ENCODE assay signal across 26 cellular contexts in genomic region chr4:137180349-137180748, GRCh38.
A peak's percentile ranks its signal among the peaks of the same experiment; 100 is the strongest.
DNase-seq lines count a peak whose midpoint lies in the region; ATAC-seq and TF ChIP-seq lines count a peak whose summit lies in the region.
"Had no signal": no experiment of that assay in that cellular context is flagged by ENCODE, and none has a peak within 500 bp of the region (broad histone marks: within the 10 kb centered on the region; RNA-seq: fewer than 3 reads in every experiment).

No MANE protein-coding gene starts in this region.

- 38 to 53% methylated on average over 4 of the region's 4 CpGs for WGBS in endodermal cell (ENCODE audit: insufficient coverage in 1 of 2, insufficient read length in 1 of 2), 2 experiments

- no peaks in the 10 kb centered on the region for H3K9me3 Mint-ChIP-seq in GM23338
- H3K9me3 Mint-ChIP-seq in endodermal cell = peaks cover 4% of the 10 kb centered on the region
- peaks cover 8% of the 10 kb centered on the region for H3K9me3 Mint-ChIP-seq in osteocyte (ENCODE audit: unreplicated experiment)
- H3K9me3 Mint-ChIP-seq: T-helper 2 cell treated with Interferon-gamma antibody and Interleukin-4, amounts not matched to agents 5 μg/mL and 100 μg/mL, for 36 hours had no signal

- H3K36me3 ChIP-seq in GM23338 (ENCODE audit: insufficient read depth) (no peaks in the 10 kb centered on the region), endodermal cell (ENCODE audit: control insufficient read depth, insufficient read depth, low read length) (no peaks in the 10 kb centered on the region)
- H3K36me3 ChIP-seq: MG63, sigmoid colon had no signal

- H3K4me3 Mint-ChIP-seq in GM23338 (no peak overlapping the region), endodermal cell (no peak overlapping the region), osteocyte (ENCODE audit: unreplicated experiment) (no peak overlapping the region)
- H3K4me3 Mint-ChIP-seq: activated CD4-positive, alpha-beta T cell treated with anti-CD3 and anti-CD28 coated beads for 36 hours; activated naive CD8-positive, alpha-beta T cell; CD14-positive monocyte; memory B cell; T-helper 2 cell treated with Interferon-gamma antibody and Interleukin-4, amounts not matched to agents 5 μg/mL and 100 μg/mL, for 36 hours had no signal

- H3K4me3 ChIP-seq in GM23338 (no peak overlapping the region), endodermal cell (ENCODE audit: low read length) (no peak overlapping the region)
- H3K4me3 ChIP-seq: MG63, sigmoid colon had no signal

- H3K9me3 ChIP-seq in endodermal cell (ENCODE audit: control insufficient read depth, low read length) = no peaks in the 10 kb centered on the region
- H3K9me3 ChIP-seq: MG63, sigmoid colon, SK-N-SH had no signal

- H3K27ac ChIP-seq in GM23338 (ENCODE audit: low read depth) (no peak overlapping the region), endodermal cell (ENCODE audit: low read depth, low read length) (no peak overlapping the region)
- H3K27ac ChIP-seq: sigmoid colon had no signal

- no peaks in the 10 kb centered on the region for H3K4me1 ChIP-seq in GM23338 (ENCODE audit: insufficient read depth)
- no peaks in the 10 kb centered on the region for H3K4me1 ChIP-seq in endodermal cell (ENCODE audit: control insufficient read depth, insufficient read depth, low read length)
- H3K4me1 ChIP-seq: sigmoid colon had no signal

- H3F3A ChIP-seq in GM23338 (replicated peaks; ENCODE audit: low read depth) = no peaks in the 10 kb centered on the region

- no peak overlapping the region for H2AFZ ChIP-seq in GM23338

- H3K36me3 Mint-ChIP-seq in GM23338 (ENCODE audit: low read depth) = no peaks in the 10 kb centered on the region
- no peaks in the 10 kb centered on the region for H3K36me3 Mint-ChIP-seq in endodermal cell (ENCODE audit: low read depth)
- H3K36me3 Mint-ChIP-seq in osteocyte (ENCODE audit: unreplicated experiment) = peaks cover 3% of the 10 kb centered on the region
- H3K36me3 Mint-ChIP-seq: activated naive CD8-positive, alpha-beta T cell; CD14-positive monocyte; memory B cell had no signal

- DNase-seq in GM23338 (ENCODE audit: low spot score) (peak; percentile 75), NAMALWA (ENCODE audit: low spot score) (peak; percentile 12), endodermal cell (peak; percentile 70), iPS-NIHi7 (ENCODE audit: extremely low spot score) (peak; percentile 58), osteocyte (ENCODE audit: extremely low spot score, unreplicated experiment) (no peak), NOMO-1 (lab: John Stamatoyannopoulos, UW; ENCODE audit: unreplicated experiment in 2 of 2) (no peak), Ammon's horn (ENCODE audit: low spot score) (no peak)
- DNase-seq: activated CD4-positive, alpha-beta T cell treated with anti-CD3 and anti-CD28 coated beads for 36 hours; activated T-cell treated with anti-CD3 and anti-CD28 coated beads for 4 hours; aorta; dermis blood vessel endothelial cell; DMS79 treated with DMSO at 0.1 percent for 48 hours; KG1; MG63; NCI-H1417; NCI-H2081 treated with DMSO at 0.1 percent for 48 hours; NCI-H748 treated with DMSO at 0.1 percent for 48 hours; sigmoid colon; SK-N-SH; stimulated activated naive CD4-positive, alpha-beta T cell treated with Interleukin-2 at 50 U/mL for 16 hours had no signal

- no peak overlapping the region for H3K9ac ChIP-seq in endodermal cell (ENCODE audit: extremely low read depth, low read length, poor library complexity, severe bottlenecking)
- H3K9ac ChIP-seq: SK-N-SH had no signal

- TF ChIP-seq CTCF in GM23338 (conservative IDR thresholded peaks at IDR 0.05; ENCODE audit: low read depth in 2 of 2) (peak; percentile 47 to 64; a peak in 3 of 4 replicates), endodermal cell (conservative IDR thresholded peaks at IDR 0.05) (peak; percentile 74), osteocyte (IDR thresholded peaks at IDR 0.05) (no peak)

- H3K27ac Mint-ChIP-seq in GM23338 (no peak overlapping the region), endodermal cell (no peak overlapping the region), osteocyte (ENCODE audit: unreplicated experiment) (no peak overlapping the region)
- H3K27ac Mint-ChIP-seq: activated CD4-positive, alpha-beta T cell treated with anti-CD3 and anti-CD28 coated beads for 36 hours; activated naive CD8-positive, alpha-beta T cell; memory B cell; T-helper 2 cell treated with Interferon-gamma antibody and Interleukin-4, amounts not matched to agents 5 μg/mL and 100 μg/mL, for 36 hours had no signal

- no peaks in the 10 kb centered on the region for H3K4me1 Mint-ChIP-seq in GM23338
- no peaks in the 10 kb centered on the region for H3K4me1 Mint-ChIP-seq in endodermal cell
- H3K4me1 Mint-ChIP-seq in osteocyte (ENCODE audit: unreplicated experiment) = no peaks in the 10 kb centered on the region
- H3K4me1 Mint-ChIP-seq: activated CD4-positive, alpha-beta T cell treated with anti-CD3 and anti-CD28 coated beads for 36 hours; CD14-positive monocyte; memory B cell had no signal

- ATAC-seq in GM23338 (peak; percentile 95), GM21381 (IDR thresholded peaks at IDR 0.05; ENCODE audit: unreplicated experiment) (no peak)
- ATAC-seq: activated CD4-positive, alpha-beta T cell treated with anti-CD3 and anti-CD28 coated beads for 36 hours; left lobe of liver had no signal

- no peaks in the 10 kb centered on the region for H3K9me2 ChIP-seq in GM23338 (ENCODE audit: insufficient read depth)
- H3K9me2 ChIP-seq: SK-N-SH had no signal

- no peaks in the 10 kb centered on the region for H3K27me3 Mint-ChIP-seq in GM23338 (ENCODE audit: insufficient read depth, low read depth, poor library complexity)
- H3K27me3 Mint-ChIP-seq in endodermal cell (ENCODE audit: insufficient read depth) = no peaks in the 10 kb centered on the region
- H3K27me3 Mint-ChIP-seq in osteocyte (ENCODE audit: unreplicated experiment) = no peaks in the 10 kb centered on the region
- H3K27me3 Mint-ChIP-seq: activated CD4-positive, alpha-beta T cell treated with anti-CD3 and anti-CD28 coated beads for 36 hours; activated naive CD8-positive, alpha-beta T cell; memory B cell had no signal

- H3K79me2 ChIP-seq in GM23338 (replicated peaks; ENCODE audit: insufficient read depth) = no peaks in the 10 kb centered on the region

- H4K20me1 ChIP-seq in GM23338 (replicated peaks; ENCODE audit: insufficient read depth) = no peaks in the 10 kb centered on the region

- H3K27me3 ChIP-seq in GM23338 (ENCODE audit: insufficient read depth) (no peaks in the 10 kb centered on the region), endodermal cell (ENCODE audit: control insufficient read depth, insufficient read depth, low read length, poor library complexity, severe bottlenecking) (no peaks in the 10 kb centered on the region)
- H3K27me3 ChIP-seq: MG63, sigmoid colon had no signal

- no peak overlapping the region for H3K4me2 ChIP-seq in GM23338
- H3K4me2 ChIP-seq: SK-N-SH had no signal

Comparison
In these comparisons a context has a peak if more than half of its experiments do, and no peak if none do; other contexts are left out.
1. DNase-seq: peak in GM23338 (single experiment), NAMALWA (single experiment), endodermal cell (single experiment) and iPS-NIHi7 (single experiment); none in osteocyte (single experiment), NOMO-1 (0 of 2) and Ammon's horn (single experiment).